Comparison of ENCODE assay signal across 8 cellular contexts in genomic region chr1:157490337-157491165, GRCh38.
DNase-seq lines count a peak whose midpoint lies in the region; ATAC-seq and TF ChIP-seq lines count a peak whose summit lies in the region.

No MANE protein-coding gene starts in this region.

- no peaks in the 10 kb centered on the region for H3K9me3 ChIP-seq in MM.1S (replicated peaks; ENCODE audit: insufficient read depth, low read length)
- H3K9me3 ChIP-seq in SK-N-SH, result no peaks in the 10 kb centered on the region

- H2AFZ ChIP-seq in MM.1S (ENCODE audit: low read length), result peak overlapping the region; percentile 53; the same call in 1 of the 2 replicates
- no peak overlapping the region for H2AFZ ChIP-seq in SK-N-SH (ENCODE audit: low read depth)

- H3F3A ChIP-seq in MM.1S (ENCODE audit: insufficient read depth, low read length), result peaks cover 13% of the 10 kb centered on the region
- peaks cover 4% of the 10 kb centered on the region for H3F3A ChIP-seq in SK-N-SH (replicated peaks; ENCODE audit: insufficient read depth)

- H3K9me2 ChIP-seq in MM.1S (replicated peaks; ENCODE audit: insufficient read depth, low read length) (no peaks in the 10 kb centered on the region), SK-N-SH (no peaks in the 10 kb centered on the region)

- H4K20me1 ChIP-seq in MM.1S (ENCODE audit: insufficient read depth, low read length) (no peaks in the 10 kb centered on the region), SK-N-SH (ENCODE audit: insufficient read depth) (no peaks in the 10 kb centered on the region)

- H3K4me3 ChIP-seq in GM06990 (replicated peaks; ENCODE audit: low read depth, low read length) (no peak overlapping the region), MM.1S (ENCODE audit: low read length) (no peak overlapping the region), SK-N-SH (ENCODE audit: low read depth in 2 of 2, low read length in 1 of 2) (no peak overlapping the region; a peak in 1 of 4 replicates), astrocyte of the cerebellum (ENCODE audit: low read depth, low read length) (no peak overlapping the region)

- peak; percentile 53 for TF ChIP-seq RAD21 in SK-N-SH (IDR thresholded peaks at IDR 0.05; ENCODE audit: low read length)

- peak; percentile 32 for DNase-seq in GM06990 (ENCODE audit: extremely low read depth, insufficient read length)
- peak; percentile 87 for DNase-seq in MM.1S
- DNase-seq in SK-N-SH, result peak; percentile 25
- peak; percentile 22 for DNase-seq in astrocyte of the cerebellum (ENCODE audit: low read depth)
- DNase-seq in inferior parietal cortex (ENCODE audit: extremely low spot score), result peak; percentile 55
- peak; percentile 15 to 52 for DNase-seq in stimulated activated CD4-positive, alpha-beta T cell treated with anti-CD3 and anti-CD28 coated beads, Interleukin-1b, Interleukin-23, amount 100 ng/mL, for 4 hours (ENCODE audit: low read depth in 2 of 2)
- DNase-seq in NCI-H226, result no peak

- in situ Hi-C loops in astrocyte of the cerebellum (cut with HindIII; ENCODE audit: low sequenced_read_pairs), result loop anchor here (25.0 kb wide), 1 partner anchor 128 kb away; no protein-coding TSS in a partner anchor

- H3K4me2 ChIP-seq in MM.1S (ENCODE audit: low read depth, low read length) (peak overlapping the region; percentile 48; the same call in 1 of the 2 replicates), SK-N-SH (no peak overlapping the region)

- TF ChIP-seq CTCF in GM06990 (IDR thresholded peaks at IDR 0.05; ENCODE audit: insufficient read depth, low read length, poor library complexity, severe bottlenecking), result peak; percentile 75
- peak; percentile 82 for TF ChIP-seq CTCF in MM.1S (IDR thresholded peaks at IDR 0.05; ENCODE audit: low read length)
- peak; percentile 69 for TF ChIP-seq CTCF in SK-N-SH (IDR thresholded peaks at IDR 0.05)
- TF ChIP-seq CTCF in astrocyte of the cerebellum (IDR thresholded peaks at IDR 0.05; ENCODE audit: low read depth, low read length, missing control alignments), result peak; percentile 72

- no peak overlapping the region for H3K9ac ChIP-seq in MM.1S (ENCODE audit: low read length)
- no peak overlapping the region for H3K9ac ChIP-seq in SK-N-SH

- no peaks in the 10 kb centered on the region; the same call in none of the 2 replicates for H3K27me3 ChIP-seq in GM06990 (replicated peaks; ENCODE audit: control insufficient read depth, insufficient read depth, low read length)
- no peaks in the 10 kb centered on the region for H3K27me3 ChIP-seq in MM.1S (replicated peaks; ENCODE audit: insufficient read depth, low read length)
- H3K27me3 ChIP-seq in SK-N-SH (ENCODE audit: insufficient read depth), result 0 out of 2 replicates have a peak, but pooled peaks cover 25% of the 10 kb centered on the region

- WGBS in SK-N-SH (ENCODE audit: low lambda C conversion rate), result 10% methylated on average over 14 of the region's 18 CpGs

- no peak for ATAC-seq in HG02678 (IDR thresholded peaks at IDR 0.05; ENCODE audit: unreplicated experiment)

- H3K36me3 ChIP-seq in GM06990 (ENCODE audit: control insufficient read depth, insufficient read depth, low read length), result no peaks in the 10 kb centered on the region
- H3K36me3 ChIP-seq in MM.1S (replicated peaks; ENCODE audit: insufficient read depth, low read length), result no peaks in the 10 kb centered on the region
- no peaks in the 10 kb centered on the region for H3K36me3 ChIP-seq in SK-N-SH (replicated peaks in 1 of 2; ENCODE audit: control insufficient read depth in 1 of 2, insufficient read depth in 2 of 2, low read length in 1 of 2)

- H3K4me1 ChIP-seq in MM.1S (ENCODE audit: low read length) (peaks cover 29% of the 10 kb centered on the region), SK-N-SH (ENCODE audit: control insufficient read depth in 1 of 2, insufficient read depth in 2 of 2, low read depth in 1 of 2, low read length in 1 of 2) (no peaks in the 10 kb centered on the region)

- CTCF ChIA-PET in SK-N-SH (lab: Yijun Ruan, JAX), result interaction anchor here (1.0 to 2.3 kb wide), 4 partner anchors 15 to 295 kb away, joined by 3 to 13 read pairs (median 4); no protein-coding TSS in a partner anchor

- POLR2A ChIA-PET in SK-N-SH (lab: Yijun Ruan, JAX), result no interaction called here

- H3K79me2 ChIP-seq in MM.1S (ENCODE audit: low read length) (no peaks in the 10 kb centered on the region), SK-N-SH (ENCODE audit: insufficient read depth) (no peaks in the 10 kb centered on the region)

- H3K27ac ChIP-seq in MM.1S (ENCODE audit: low read length) (no peak overlapping the region), SK-N-SH (ENCODE audit: low read depth in 2 of 2, low read length in 1 of 2) (no peak overlapping the region)

- TF ChIP-seq EP300 in SK-N-SH (IDR thresholded peaks at IDR 0.05; ENCODE audit: borderline replicate concordance in 1 of 2, low read depth in 1 of 2, low read length in 1 of 2), result no peak

TF ChIP-seq in SK-N-SH, 30 proteins besides CTCF, POLR2A, EP300 and RAD21:
- TF ChIP-seq FOXJ3 (CRISPR knock-in tag; IDR thresholded peaks at IDR 0.05) (no peak), CHD2 (IDR thresholded peaks at IDR 0.05; ENCODE audit: low read length, partially characterized antibody) (no peak), YY1 (IDR thresholded peaks at IDR 0.05; ENCODE audit: low read depth) (no peak), RCOR1 (IDR thresholded peaks at IDR 0.05; ENCODE audit: low read length) (no peak), FOSL2 (IDR thresholded peaks at IDR 0.05; ENCODE audit: borderline replicate concordance, low read depth) (no peak), USF2 (IDR thresholded peaks at IDR 0.05; ENCODE audit: borderline replicate concordance, low read depth, low read length) (no peak), SMC3 (IDR thresholded peaks at IDR 0.05; ENCODE audit: low read depth, low read length) (peak; percentile 65), MXI1 (IDR thresholded peaks at IDR 0.05; ENCODE audit: low read depth, low read length) (no peak), ELF1 (IDR thresholded peaks at IDR 0.05) (no peak)
